In genomic region chr15:92883643-92884458, GRCh38 we compare ENCODE assay signal across 8 cellular contexts. TPM values are rescaled to one million over a fixed set of nuclear protein-coding genes. Genes with fewer than 3 reads are reported as not detected.
DNase-seq lines count a peak whose midpoint lies in the region; ATAC-seq and TF ChIP-seq lines count a peak whose summit lies in the region.

No MANE protein-coding gene starts in this region.

- TF ChIP-seq POLR2A in body of pancreas (IDR thresholded peaks at IDR 0.05) = peak in 1 of 3 donors; percentile 12

- DNase-seq in NCI-H1105 treated with DMSO at 0.1 percent for 48 hours (lab: John Stamatoyannopoulos, UW) = peak; percentile 16
- no peak for DNase-seq in NCI-H1105 (lab: John Stamatoyannopoulos, UW)
- peak; percentile 47 for DNase-seq in NCI-H226
- no peak for DNase-seq in body of pancreas
- DNase-seq in left kidney (ENCODE audit: low read depth, low spot score) = peak; percentile 76

- H3K27me3 ChIP-seq in body of pancreas (no peaks in the 10 kb centered on the region), thymus (ENCODE audit: control insufficient read depth, insufficient read depth) (no peaks in the 10 kb centered on the region)

- H3K4me3 ChIP-seq in body of pancreas = peak overlapping the region; percentile 69 to 81
- H3K4me3 ChIP-seq in thymus (ENCODE audit: low read length) = peak overlapping the region; percentile 98

- WGBS in body of pancreas, 2 donors = 0 to 1% methylated on average over 19 of the region's 19 CpGs
- under 1% methylated on average over 19 of the region's 19 CpGs for WGBS in thymus

- no peaks in the 10 kb centered on the region for H3K9me3 ChIP-seq in body of pancreas
- no peaks in the 10 kb centered on the region for H3K9me3 ChIP-seq in thymus (ENCODE audit: control insufficient read depth)

- TF ChIP-seq CTCF in body of pancreas (IDR thresholded peaks at IDR 0.05) = no peak

- H3K36me3 ChIP-seq in body of pancreas (replicated peaks in 1 of 2; ENCODE audit: insufficient read depth in 1 of 2, low read depth in 2 of 2) (peaks cover 0 to 1% of the 10 kb centered on the region in 2 donors), thymus (ENCODE audit: control insufficient read depth, insufficient read depth) (no peaks in the 10 kb centered on the region)

- no peak for ATAC-seq in body of pancreas
- ATAC-seq in HG02970 (IDR thresholded peaks at IDR 0.05; ENCODE audit: low FRiP score, unreplicated experiment) = no peak
- ATAC-seq in HG02763 (IDR thresholded peaks at IDR 0.05; ENCODE audit: unreplicated experiment) = no peak

- intact Hi-C loops in body of pancreas (cut with DNase I) = no loop called here

- H3K27ac ChIP-seq in body of pancreas (peak overlapping the region; percentile 96 to 100 (median 98)), thymus (ENCODE audit: low read depth) (peak overlapping the region; percentile 99)

- H3K4me1 ChIP-seq in body of pancreas = peaks cover 46% of the 10 kb centered on the region
- peaks cover 23% of the 10 kb centered on the region for H3K4me1 ChIP-seq in thymus (ENCODE audit: control insufficient read depth, insufficient read depth, low read length)

RNA-seq across cellular contexts. Expression of gene CHD2, which starts 16.3 kb away (rescaled TPM):
- total RNA-seq in body of pancreas = 10 to 100 TPM; 63.9 to 70.0 TPM
- polyA plus RNA-seq in thymus = 62.0 TPM

Comparison
In these comparisons a context has a peak if more than half of its experiments do, and no peak if none do; other contexts are left out.
1. DNase-seq: peak in NCI-H1105 treated with DMSO at 0.1 percent for 48 hours (single experiment), NCI-H226 (single experiment) and left kidney (single experiment); none in NCI-H1105 (single experiment) and body of pancreas (0 of 4).